In genomic region chr16:83901101-83901500, GRCh38 we compare ENCODE assay signal across 1 cellular context.
TF ChIP-seq lines count a peak whose summit lies in the region.

No MANE protein-coding gene starts in this region.

TF ChIP-seq in HepG2, 621 proteins besides CTCF, POLR2A, EP300 and RAD21:
- TF ChIP-seq PRDM4 (CRISPR knock-in tag; IDR thresholded peaks at IDR 0.05; ENCODE audit: borderline replicate concordance) (no peak), GZF1 (CRISPR knock-in tag; IDR thresholded peaks at IDR 0.05) (no peak), MBNL3 (CRISPR knock-in tag; conservative IDR thresholded peaks at IDR 0.05) (no peak), ARNTL (CRISPR knock-in tag; IDR thresholded peaks at IDR 0.05) (no peak), NCOR1 (IDR thresholded peaks at IDR 0.05; ENCODE audit: borderline replicate concordance, low read length) (no peak), SYNCRIP (IDR thresholded peaks at IDR 0.05; ENCODE audit: insufficient read depth, low read depth, low read length) (no peak), SMARCE1 (IDR thresholded peaks at IDR 0.05; ENCODE audit: borderline replicate concordance) (no peak), TCF12 (IDR thresholded peaks at IDR 0.05) (no peak), TCF12 (CRISPR knock-in tag; IDR thresholded peaks at IDR 0.05) (no peak), ZFP62 (CRISPR knock-in tag; IDR thresholded peaks at IDR 0.05) (no peak), ZNF121 (CRISPR knock-in tag; IDR thresholded peaks at IDR 0.05) (no peak), FOSL1 (CRISPR knock-in tag; IDR thresholded peaks at IDR 0.05; ENCODE audit: borderline replicate concordance) (no peak), ZFP36L2 (CRISPR knock-in tag; IDR thresholded peaks at IDR 0.05) (no peak), ZFP37 (CRISPR knock-in tag; IDR thresholded peaks at IDR 0.05; ENCODE audit: borderline replicate concordance) (no peak), ZNF598 (CRISPR knock-in tag; IDR thresholded peaks at IDR 0.05; ENCODE audit: borderline replicate concordance) (no peak), NFE2 (CRISPR knock-in tag; IDR thresholded peaks at IDR 0.05) (no peak), E2F2 (CRISPR knock-in tag; IDR thresholded peaks at IDR 0.05; ENCODE audit: borderline replicate concordance) (no peak), ZNF740 (CRISPR knock-in tag; IDR thresholded peaks at IDR 0.05) (no peak), TSC22D2 (CRISPR knock-in tag; IDR thresholded peaks at IDR 0.05; ENCODE audit: borderline replicate concordance) (no peak)
